15 cellular contexts compared by ENCODE assay signal in the genomic region with DNA sequence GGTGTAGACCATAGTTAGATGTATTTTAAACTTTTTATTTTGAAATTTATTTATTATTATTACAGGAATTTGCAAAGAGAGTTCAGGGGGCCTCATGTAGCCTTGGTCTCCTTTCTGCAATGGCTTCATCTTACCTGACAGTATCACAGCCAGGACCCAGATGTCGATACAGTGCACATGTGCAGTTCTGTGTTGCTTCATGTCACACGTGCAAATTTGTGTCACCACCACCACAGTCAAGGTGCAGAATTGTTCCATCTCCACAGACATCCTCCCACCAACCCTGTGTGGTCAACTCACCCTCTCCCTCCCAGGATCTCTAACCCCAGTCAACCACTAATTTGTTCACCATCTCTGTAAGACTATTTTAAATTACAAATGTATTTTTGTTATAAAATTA.
DNase-seq lines count a peak whose midpoint lies in the region; ATAC-seq and TF ChIP-seq lines count a peak whose summit lies in the region.
"Had no signal": no experiment of that assay in that cellular context is flagged by ENCODE, and none has a peak within 500 bp of the region (broad histone marks: within the 10 kb centered on the region; RNA-seq: fewer than 3 reads in every experiment).

No MANE protein-coding gene starts in this region.

- H3K79me1 ChIP-seq in H9 (ENCODE audit: insufficient read depth, low read depth, low read length, poor library complexity, severe bottlenecking), result no peaks in the 10 kb centered on the region

- WGBS in H9 (ENCODE audit: extremely low coverage, insufficient read length, low lambda C conversion rate), result no CpG with 5 or more reads among the region's 2 CpGs

- no peak overlapping the region for H3K18ac ChIP-seq in H9 (ENCODE audit: insufficient read length, low read depth, low read length)

- H3K27me3 Mint-ChIP-seq in H9 (ENCODE audit: low read depth), result peaks cover 5% of the 10 kb centered on the region

- no peaks in the 10 kb centered on the region for H3K79me2 ChIP-seq in H9 (ENCODE audit: insufficient read depth, low read length)

- peak overlapping the region in 9 of 11 experiments; percentile 83 to 98 (median 88); a peak in 19 of 22 replicates for H3K4me2 ChIP-seq in BLaER1 treated with 17β-estradiol and CSF1 and Interleukin-3, amounts not matched to agents 10 nM and 100 nM
- no peak overlapping the region for H3K4me2 ChIP-seq in H9 (ENCODE audit: insufficient read depth, insufficient read length, low read length)

- no peak for TF ChIP-seq CTCF in H9 (conservative IDR thresholded peaks at IDR 0.05)

- H3K9me3 ChIP-seq in BLaER1 treated with 17β-estradiol and CSF1 and Interleukin-3, amounts not matched to agents 10 nM and 100 nM (replicated peaks in 1 of 11), result 0 out of 22 replicates have a peak, but pooled peaks cover 0 to 4% (median 0%) of the 10 kb centered on the region in 11 experiments
- no peaks in the 10 kb centered on the region for H3K9me3 ChIP-seq in H9 (ENCODE audit: control insufficient read depth, low read depth, low read length)
- H3K9me3 ChIP-seq: BE2C had no signal

- no peak overlapping the region for H3T11ph ChIP-seq in H9 (ENCODE audit: low read length)

- H3K4me1 ChIP-seq in BLaER1 treated with 17β-estradiol and CSF1 and Interleukin-3, amounts not matched to agents 10 nM and 100 nM, result peaks cover 24 to 92% (median 65%) of the 10 kb centered on the region in 10 experiments
- no peaks in the 10 kb centered on the region for H3K4me1 ChIP-seq in H9 (ENCODE audit: insufficient read depth, low read length)
- H3K4me1 ChIP-seq: BE2C had no signal

- H3K9me3 Mint-ChIP-seq in H9, result no peaks in the 10 kb centered on the region; a peak in 1 of 5 replicates
- H3K9me3 Mint-ChIP-seq: CD4-positive, alpha-beta memory T cell; HFFc6 had no signal

- peaks cover 24 to 40% of the 10 kb centered on the region in 2 experiments for H3K4me1 Mint-ChIP-seq in H9
- H3K4me1 Mint-ChIP-seq: CD14-positive monocyte had no signal

- H2BK120ac ChIP-seq in H9 (ENCODE audit: low read depth, low read length, poor library complexity, severe bottlenecking), result no peak overlapping the region

- H2AFZ ChIP-seq in H9 (ENCODE audit: low read length), result no peak overlapping the region

- H2BK20ac ChIP-seq in H9 (ENCODE audit: low read depth, low read length, poor library complexity, severe bottlenecking), result no peak overlapping the region

- no peak overlapping the region for H3K4ac ChIP-seq in H9 (ENCODE audit: low read depth, low read length)

- no peak overlapping the region for H4K5ac ChIP-seq in H9 (ENCODE audit: insufficient read length, low read depth, low read length)

- ATAC-seq in GM18870 (IDR thresholded peaks at IDR 0.05; ENCODE audit: unreplicated experiment) (no peak), HG02884 (IDR thresholded peaks at IDR 0.05; ENCODE audit: unreplicated experiment) (no peak)
- ATAC-seq: K562 had no signal

- no peak overlapping the region for H3K27ac ChIP-seq in BLaER1 treated with 17β-estradiol and CSF1 and Interleukin-3, amounts not matched to agents 10 nM and 100 nM
- no peak overlapping the region for H3K27ac ChIP-seq in H9 (ENCODE audit: insufficient read length, low read depth, low read length)

- H4K91ac ChIP-seq in H9 (ENCODE audit: insufficient read length, low read depth, low read length), result no peak overlapping the region

- no peaks in the 10 kb centered on the region for H3K36me3 Mint-ChIP-seq in H9 (ENCODE audit: insufficient read depth in 1 of 3, low read depth in 3 of 3)
- H3K36me3 Mint-ChIP-seq: CD14-positive monocyte; CD4-positive, alpha-beta memory T cell had no signal

- H3K23ac ChIP-seq in H9 (ENCODE audit: insufficient read length, low read depth, low read length), result no peak overlapping the region

- no peak overlapping the region for H3K4me3 Mint-ChIP-seq in H9
- H3K4me3 Mint-ChIP-seq: HFFc6 had no signal

- H4K20me1 ChIP-seq in BLaER1 treated with 17β-estradiol and CSF1 and Interleukin-3, amounts not matched to agents 10 nM and 100 nM, result 0 out of 22 replicates have a peak, but pooled peaks cover 0 to 9% (median 0%) of the 10 kb centered on the region in 11 experiments
- no peaks in the 10 kb centered on the region for H4K20me1 ChIP-seq in H9 (ENCODE audit: control insufficient read depth, insufficient read depth, insufficient read length)

- no peak overlapping the region for H3K27ac Mint-ChIP-seq in H9
- H3K27ac Mint-ChIP-seq: CD14-positive monocyte, HFFc6 had no signal

- H4K8ac ChIP-seq in H9 (replicated peaks; ENCODE audit: insufficient read length, low read depth, low read length), result peak overlapping the region; percentile 40

- no peaks in the 10 kb centered on the region for H3K36me3 ChIP-seq in BLaER1 treated with 17β-estradiol and CSF1 and Interleukin-3, amounts not matched to agents 10 nM and 100 nM
- H3K36me3 ChIP-seq: BE2C had no signal

- H3K27me3 ChIP-seq in BLaER1 treated with 17β-estradiol and CSF1 and Interleukin-3, amounts not matched to agents 10 nM and 100 nM, result peaks cover 0 to 18% (median 0%) of the 10 kb centered on the region in 11 experiments; a peak in 3 of 22 replicates
- H3K27me3 ChIP-seq in H9 (ENCODE audit: insufficient read depth, low read length), result no peaks in the 10 kb centered on the region
- H3K27me3 ChIP-seq: BE2C had no signal

- no peak overlapping the region for H2BK12ac ChIP-seq in H9 (ENCODE audit: insufficient read length, low read depth, low read length)

- H3K23me2 ChIP-seq in H9 (ENCODE audit: insufficient read length, low read depth, low read length, poor library complexity, severe bottlenecking), result no peaks in the 10 kb centered on the region

- no peak overlapping the region for H2AK5ac ChIP-seq in H9 (ENCODE audit: insufficient read length, low read length)

- H3K14ac ChIP-seq in H9 (ENCODE audit: insufficient read depth, low read length), result no peak overlapping the region

- DNase-seq in H9 (no peak), islet precursor cell (peak; percentile 11), SW480 (ENCODE audit: low spot score) (no peak)
- DNase-seq: ACHN; BE2C; Calu3; CD4-positive, alpha-beta memory T cell; DMS79 treated with DMSO at 0.1 percent for 48 hours; GF-D8 had no signal

- no peak overlapping the region for H3K4me3 ChIP-seq in BLaER1 treated with 17β-estradiol and CSF1 and Interleukin-3, amounts not matched to agents 10 nM and 100 nM
- H3K4me3 ChIP-seq: K562 had no signal

- no peak overlapping the region for H2BK5ac ChIP-seq in H9 (ENCODE audit: insufficient read length, low read length)

- no peak overlapping the region for H2BK15ac ChIP-seq in H9 (ENCODE audit: low read depth, low read length)

- H3K9ac ChIP-seq in BLaER1 treated with 17β-estradiol and CSF1 and Interleukin-3, amounts not matched to agents 10 nM and 100 nM, result no peak overlapping the region
- no peak overlapping the region for H3K9ac ChIP-seq in H9 (ENCODE audit: extremely low read depth, insufficient read length, low read length)

- H3K56ac ChIP-seq in H9 (ENCODE audit: insufficient read length, low read depth, low read length), result no peak overlapping the region
